Comparison of ENCODE assay signal across 23 cellular contexts in genomic region chr7:17489987-17490386, GRCh38.
DNase-seq lines count a peak whose midpoint lies in the region; ATAC-seq and TF ChIP-seq lines count a peak whose summit lies in the region.
"Had no signal": no experiment of that assay in that cellular context is flagged by ENCODE, and none has a peak within 500 bp of the region (broad histone marks: within the 10 kb centered on the region; RNA-seq: fewer than 3 reads in every experiment).

No MANE protein-coding gene starts in this region.

- H3K4me1 ChIP-seq in breast epithelium (no peaks in the 10 kb centered on the region), left lung (no peaks in the 10 kb centered on the region)
- H3K4me1 ChIP-seq: A549, SJSA1 had no signal

- peak overlapping the region; percentile 15 to 16 for H3K27ac Mint-ChIP-seq in stimulated activated naive CD8-positive, alpha-beta T cell treated with anti-CD3 and anti-CD28 coated beads, Interleukin-15, amount 100 ng/mL, for 72 hours
- H3K27ac Mint-ChIP-seq: CD4-positive, alpha-beta T cell; HFFc6 had no signal

- TF ChIP-seq CTCF in breast epithelium (IDR thresholded peaks at IDR 0.05): no peak
- no peak for TF ChIP-seq CTCF in left lung (IDR thresholded peaks at IDR 0.05)

- DNase-seq in stimulated activated naive CD8-positive, alpha-beta T cell treated with anti-CD3 and anti-CD28 coated beads, Interleukin-15, amount 100 ng/mL, for 72 hours: no peak
- no peak for DNase-seq in stimulated activated naive CD8-positive, alpha-beta T cell treated with anti-CD3 and anti-CD28 coated beads, Interleukin-15, Interleukin-2, amounts not matched to agents 100 U/mL and 50 U/mL, for 24 hours
- DNase-seq in breast epithelium (ENCODE audit: low spot score in 2 of 2) (peak in 1 of 2 donors; percentile 50), left lung (no peak), NCI-H1092 treated with DMSO at 0.1 percent for 48 hours (lab: John Stamatoyannopoulos, UW) (no peak), NCI-H146 treated with DMSO at 0.1 percent for 48 hours (lab: John Stamatoyannopoulos, UW; ENCODE audit: unreplicated experiment) (no peak), SK-N-DZ (ENCODE audit: low spot score) (no peak), DMS53 (lab: John Stamatoyannopoulos, UW) (no peak)
- DNase-seq: CD4-positive, alpha-beta T cell; DMS153; GF-D8; H7; HFFc6; NCI-H1048; NCI-H146; NCI-H2081 treated with DMSO at 0.1 percent for 48 hours; NCI-H510A; NCI-H748 treated with DMSO at 0.1 percent for 48 hours; NK-92 treated with Interleukin-12 subunit alpha and Interleukin-12 subunit beta, amount 100 ng/mL, for 24 hours; PC-3; RPMI8226 had no signal

- H3K27me3 ChIP-seq in breast epithelium (no peaks in the 10 kb centered on the region), left lung (no peaks in the 10 kb centered on the region)
- H3K27me3 ChIP-seq: SJSA1 had no signal

- H3K4me1 Mint-ChIP-seq in stimulated activated naive CD8-positive, alpha-beta T cell treated with anti-CD3 and anti-CD28 coated beads, Interleukin-15, amount 100 ng/mL, for 72 hours: no peaks in the 10 kb centered on the region

- H3K27ac ChIP-seq in breast epithelium: peak overlapping the region; percentile 33 to 62
- no peak overlapping the region for H3K27ac ChIP-seq in left lung
- H3K27ac ChIP-seq: A549, SJSA1 had no signal

- no peak overlapping the region for H3K4me3 ChIP-seq in breast epithelium
- no peak overlapping the region for H3K4me3 ChIP-seq in left lung
- H3K4me3 ChIP-seq: A549, SJSA1 had no signal

- H3K9me3 ChIP-seq in breast epithelium (no peaks in the 10 kb centered on the region), left lung (no peaks in the 10 kb centered on the region)
- H3K9me3 ChIP-seq: A549, SJSA1 had no signal

- H3K4me3 Mint-ChIP-seq in stimulated activated naive CD8-positive, alpha-beta T cell treated with anti-CD3 and anti-CD28 coated beads, Interleukin-15, amount 100 ng/mL, for 72 hours: no peak overlapping the region
- H3K4me3 Mint-ChIP-seq: CD4-positive, alpha-beta T cell; HFFc6 had no signal

- intact Hi-C loops in breast epithelium (cut with DNase I; ENCODE audit: low total_unique reads) (no loop called here), left lung (cut with DNase I) (no loop called here)

- H3K9me3 Mint-ChIP-seq in stimulated activated naive CD8-positive, alpha-beta T cell treated with anti-CD3 and anti-CD28 coated beads, Interleukin-15, amount 100 ng/mL, for 72 hours: no peaks in the 10 kb centered on the region
- H3K9me3 Mint-ChIP-seq: CD4-positive, alpha-beta T cell; HFFc6 had no signal

- ATAC-seq in stimulated activated naive CD8-positive, alpha-beta T cell treated with anti-CD3 and anti-CD28 coated beads, Interleukin-15, amount 100 ng/mL, for 72 hours: no peak
- ATAC-seq in stimulated activated naive CD8-positive, alpha-beta T cell treated with anti-CD3 and anti-CD28 coated beads, Interleukin-15, Interleukin-2, amounts not matched to agents 100 U/mL and 50 U/mL, for 24 hours: no peak
- peak; percentile 81 for ATAC-seq in left lung
- ATAC-seq: A549, PC-3 had no signal

- no peak for TF ChIP-seq POLR2A in breast epithelium (IDR thresholded peaks at IDR 0.05)

- peaks cover 19% of the 10 kb centered on the region for H3K27me3 Mint-ChIP-seq in stimulated activated naive CD8-positive, alpha-beta T cell treated with anti-CD3 and anti-CD28 coated beads, Interleukin-15, amount 100 ng/mL, for 72 hours
- H3K27me3 Mint-ChIP-seq: CD4-positive, alpha-beta T cell had no signal

- H3K36me3 ChIP-seq in breast epithelium: no peaks in the 10 kb centered on the region
- H3K36me3 ChIP-seq in left lung: no peaks in the 10 kb centered on the region
- H3K36me3 ChIP-seq: SJSA1 had no signal

Comparison
In these comparisons a context has a peak if more than half of its experiments do, and no peak if none do; other contexts are left out.
1. H3K27ac ChIP-seq: peak in breast epithelium (2 of 2); none in left lung (0 of 2).